In the genomic region with DNA sequence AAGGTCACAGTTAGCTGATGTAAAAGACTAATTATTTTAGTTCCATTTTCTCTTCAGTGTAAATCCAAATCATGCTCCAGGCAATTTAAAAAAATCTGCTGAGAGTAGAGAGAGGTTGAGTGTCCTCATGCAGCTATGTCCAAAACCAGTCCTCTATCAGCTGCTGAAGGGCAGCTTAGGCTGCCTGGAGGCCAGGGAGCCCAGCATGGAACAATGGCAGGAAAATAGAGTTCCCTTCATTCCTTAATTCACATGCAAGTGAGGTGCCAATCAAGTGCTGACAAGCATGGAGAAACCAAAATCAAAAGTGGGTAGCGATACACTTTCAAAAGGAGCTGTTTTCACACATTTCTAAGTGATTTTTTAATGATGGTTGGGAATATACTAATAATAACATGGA, we compare ENCODE assay signal across 31 cellular contexts.
"Had no signal": no experiment of that assay in that cellular context is flagged by ENCODE, and none has a peak within 500 bp of the region (broad histone marks: within the 10 kb centered on the region; RNA-seq: fewer than 3 reads in every experiment).

No MANE protein-coding gene starts in this region.

- H3K4me1 Mint-ChIP-seq: nephron had no signal

- DNase-seq: activated CD4-positive, alpha-beta T cell treated with anti-CD3 and anti-CD28 coated beads for 4 hours; activated CD4-positive, alpha-beta T cell treated with anti-CD3 and anti-CD28 coated beads, Interleukin-2, amount 50 U/mL, for 4 hours; activated CD8-positive, alpha-beta memory T cell treated with anti-CD3 and anti-CD28 coated beads for 24 hours; activated effector memory CD4-positive, alpha-beta T cell treated with Interleukin-2 at 50 U/mL for 16 hours; activated naive CD4-positive, alpha-beta T cell treated with Interleukin-2 at 50 U/mL for 16 hours; aorta; body of pancreas; cerebellar nuclear complex; colonic mucosa; dorsolateral prefrontal cortex; effector memory CD8-positive, alpha-beta T cell; foreskin fibroblast; head of caudate nucleus; hippocampal formation; left lung; lower lobe of right lung; mucosa of descending colon; nucleus accumbens; pancreas; retina; stimulated activated CD4-positive, alpha-beta T cell treated with anti-CD3 and anti-CD28 coated beads, Interleukin-15, amount 100 ng/mL, for 24 hours; stimulated activated CD4-positive, alpha-beta T cell treated with anti-CD3 and anti-CD28 coated beads, Interleukin-2, amount 100 ng/mL, for 24 hours; stimulated activated naive CD4-positive, alpha-beta T cell; tibial artery; upper lobe of right lung had no signal

- H3K4me3 Mint-ChIP-seq: activated naive CD8-positive, alpha-beta T cell; effector memory CD8-positive, alpha-beta T cell; nephron had no signal

- H3K27me3 ChIP-seq: body of pancreas, cardiac muscle cell, colonic mucosa, dorsolateral prefrontal cortex, left lung, pancreas, suprapubic skin, tibial artery, upper lobe of right lung had no signal

- H3K9me3 ChIP-seq: body of pancreas, colonic mucosa, lower lobe of right lung, mucosa of descending colon, pancreas, prostate gland, suprapubic skin, tibial artery, upper lobe of right lung had no signal

- H3K27ac Mint-ChIP-seq: activated naive CD8-positive, alpha-beta T cell; nephron had no signal

- H3K4me3 ChIP-seq: body of pancreas, cardiac muscle cell, colonic mucosa, dorsolateral prefrontal cortex, left lung, lower lobe of right lung, mucosa of descending colon, pancreas, prostate gland, suprapubic skin, tibial artery, upper lobe of right lung had no signal

- H3K36me3 ChIP-seq: cardiac muscle cell, colonic mucosa, lower lobe of right lung, pancreas, prostate gland, upper lobe of right lung had no signal

- H3K27me3 Mint-ChIP-seq: activated naive CD8-positive, alpha-beta T cell; effector memory CD8-positive, alpha-beta T cell had no signal

- H3K4me1 ChIP-seq: body of pancreas, colonic mucosa, left lung, lower lobe of right lung, pancreas, prostate gland, suprapubic skin, tibial artery, upper lobe of right lung had no signal

- H3K9me3 Mint-ChIP-seq: effector memory CD8-positive, alpha-beta T cell; nephron had no signal

- ATAC-seq: body of pancreas; effector memory CD8-positive, alpha-beta T cell; esophagus mucosa; left lung; lower lobe of right lung; mucosa of descending colon; pancreas; upper lobe of right lung had no signal

- H3K27ac ChIP-seq: body of pancreas, cardiac muscle cell, colonic mucosa, dorsolateral prefrontal cortex, left lung, lower lobe of right lung, pancreas, prostate gland, suprapubic skin, tibial artery, upper lobe of right lung had no signal
